In genomic region chr20:35447082-35447789, GRCh38 we compare ENCODE assay signal across 8 cellular contexts. TPM values are rescaled to one million over a fixed set of nuclear protein-coding genes. Genes with fewer than 3 reads are reported as not detected.
DNase-seq lines count a peak whose midpoint lies in the region; ATAC-seq and TF ChIP-seq lines count a peak whose summit lies in the region.

No MANE protein-coding gene starts in this region.

- CTCF ChIA-PET in AG04450 (lab: Charles Lee) (interaction anchor here (0.5 to 7.5 kb wide), 30 partner anchors 9 to 1274 kb away, joined by 3 to 77 read pairs (median 4); partner anchors contain the start of genes CEP250, EDEM2, EIF6 and GDF5), T-cell (lab: Charles Lee) (interaction anchor here (0.6 to 1.9 kb wide), 10 partner anchors 8 to 144 kb away, joined by 3 to 6 read pairs (median 4); partner anchors contain the start of gene CEP250 (in 1 of the 2))

- ATAC-seq in GM19452 (IDR thresholded peaks at IDR 0.05; ENCODE audit: unreplicated experiment): peak; percentile 58
- ATAC-seq in T-cell (replicated peaks in 1 of 4): peak; percentile 95 to 99 (median 97)
- peak; percentile 83 to 88 for ATAC-seq in right cardiac atrium

- TF ChIP-seq POLR2A in vagina (IDR thresholded peaks at IDR 0.05): no peak

- POLR2A ChIA-PET in AG04450 (lab: Yijun Ruan, JAX): interaction anchor here (0.7 to 1.3 kb wide), 6 partner anchors 12 to 1369 kb away, joined by 3 to 8 read pairs (median 4); no protein-coding TSS in a partner anchor
- POLR2A ChIA-PET in T-cell (lab: Charles Lee): interaction anchor here in 1 of 2 donors (0.5 kb wide), 1 partner anchor 955 kb away, joined by 5 read pairs; no protein-coding TSS in a partner anchor

- no peaks in the 10 kb centered on the region for H3K9me3 Mint-ChIP-seq in T-cell

- peak overlapping the region; percentile 25; the same call in 1 of the 2 replicates for H3K4me3 ChIP-seq in AG04450 (ENCODE audit: low read depth, low read length)
- H3K4me3 ChIP-seq in right cardiac atrium (ENCODE audit: low read length): peak overlapping the region; percentile 9
- peak overlapping the region; percentile 30 to 35 for H3K4me3 ChIP-seq in vagina

- TF ChIP-seq CTCF in AG04450 (IDR thresholded peaks at IDR 0.05; ENCODE audit: low read depth, low read length) (peak; percentile 98), vagina (IDR thresholded peaks at IDR 0.05) (peak; percentile 78 to 90 (median 82))

- H3K9me3 ChIP-seq in AG04450 (ENCODE audit: control insufficient read depth, insufficient read depth, low read length) (no peaks in the 10 kb centered on the region), right cardiac atrium (ENCODE audit: control insufficient read depth, low read length) (no peaks in the 10 kb centered on the region), vagina (no peaks in the 10 kb centered on the region)

- 1% methylated on average over 11 of the region's 11 CpGs for WGBS in right cardiac atrium

- peak overlapping the region; percentile 72 to 86 (median 84) for H3K4me3 Mint-ChIP-seq in T-cell

- intact Hi-C loops in right cardiac atrium (cut with DNase I): loop anchor here (5.0 kb wide), 1 partner anchor 145 kb away; no protein-coding TSS in a partner anchor
- intact Hi-C loops in vagina (cut with DNase I): loop anchor here (5.0 kb wide), 1 partner anchor 140 kb away; no protein-coding TSS in a partner anchor

- DNase-seq in AG04450 (ENCODE audit: low read depth, low spot score): no peak
- DNase-seq in NCI-H1417 treated with DMSO at 0.1 percent for 48 hours (lab: John Stamatoyannopoulos, UW): peak; percentile 48
- DNase-seq in T-cell: peak; percentile 59 to 92 (median 82)
- DNase-seq in amniotic epithelial cell (ENCODE audit: low read depth): peak; percentile 67
- peak; percentile 77 to 94 (median 92) for DNase-seq in right cardiac atrium
- DNase-seq in renal cortical epithelial cell (ENCODE audit: low read depth): peak; percentile 75
- DNase-seq in vagina (ENCODE audit: extremely low spot score in 2 of 2): no peak

- no peak overlapping the region for H3K27ac Mint-ChIP-seq in T-cell

- H3K27ac ChIP-seq in AG04450 (ENCODE audit: low read depth, low read length) (no peak overlapping the region), right cardiac atrium (ENCODE audit: low read length) (no peak overlapping the region), vagina (no peak overlapping the region)

- H3K4me1 Mint-ChIP-seq in T-cell: peaks cover 0 to 7% (median 6%) of the 10 kb centered on the region in 3 donors

- no peaks in the 10 kb centered on the region for H3K36me3 ChIP-seq in vagina

- H3K4me1 ChIP-seq in right cardiac atrium (ENCODE audit: control insufficient read depth, insufficient read depth, low read length) (no peaks in the 10 kb centered on the region), vagina (peaks cover 6% of the 10 kb centered on the region)

- no peaks in the 10 kb centered on the region for H3K36me3 Mint-ChIP-seq in T-cell

- peaks cover 2 to 4% of the 10 kb centered on the region in 2 donors for H3K27me3 Mint-ChIP-seq in T-cell

- no peaks in the 10 kb centered on the region for H3K27me3 ChIP-seq in AG04450 (ENCODE audit: control insufficient read depth, insufficient read depth, low read length)
- no peaks in the 10 kb centered on the region for H3K27me3 ChIP-seq in right cardiac atrium (ENCODE audit: control insufficient read depth, insufficient read depth)
- no peaks in the 10 kb centered on the region for H3K27me3 ChIP-seq in vagina

RNA-seq across cellular contexts. Expression of gene CEP250, which starts 8.2 kb away (rescaled TPM):
- 16.8 and 21.3 TPM in 2 replicates for polyA plus RNA-seq in AG04450 (2011; rRNA removed)
- polyA minus RNA-seq in AG04450 (2011; rRNA and poly(A)+ RNA removed): 21.0 and 26.3 TPM in 2 replicates
- total RNA-seq in T-cell: 10 to 100 TPM; 45.7 to 70.7 (median 67.4) TPM
- 10 to 100 TPM; 12.2 to 22.0 (median 18.5) TPM for total RNA-seq in right cardiac atrium
- polyA plus RNA-seq in right cardiac atrium: 11.0 TPM
- 22.7 and 66.0 TPM in 2 replicates for total RNA-seq in renal cortical epithelial cell
- total RNA-seq in vagina: 10.1 TPM

RNA-seq across cellular contexts. Expression of gene GDF5, which starts 9.2 kb away (rescaled TPM):
- 40.5 and 58.9 TPM in 2 replicates for polyA plus RNA-seq in AG04450 (2011; rRNA removed)
- 49.4 and 65.7 TPM in 2 replicates for polyA minus RNA-seq in AG04450 (2011; rRNA and poly(A)+ RNA removed)
- total RNA-seq in T-cell: under 1 TPM in 2 of 5 donors, not detected in 3; 0.09 to 0.10 TPM
- total RNA-seq in right cardiac atrium: under 1 TPM in 3 of 4 donors, not detected in 1; 0.09 to 0.17 (median 0.11) TPM
- 0.05 TPM for polyA plus RNA-seq in right cardiac atrium
- total RNA-seq in renal cortical epithelial cell: 16.0 and 18.2 TPM in 2 replicates
- 1.7 TPM for total RNA-seq in vagina

RNA-seq across cellular contexts. Expression of gene UQCC1, which starts 35.5 kb away (rescaled TPM):
- polyA plus RNA-seq in AG04450 (2011; rRNA removed) (44.9 and 46.1 TPM in 2 replicates), right cardiac atrium (67.2 TPM)
- polyA minus RNA-seq in AG04450 (2011; rRNA and poly(A)+ RNA removed): 32.3 and 34.3 TPM in 2 replicates
- total RNA-seq in T-cell (10 to 100 TPM; 27.0 to 51.5 (median 41.5) TPM), right cardiac atrium (100 to 1,000 TPM in 1 of 4 donors, 10 to 100 TPM in 3; 79.0 to 127 (median 84.3) TPM), renal cortical epithelial cell (24.3 and 49.3 TPM in 2 replicates), vagina (33.9 TPM)

Comparison
In these comparisons a context has a peak if more than half of its experiments do, and no peak if none do; other contexts are left out.
1. DNase-seq: peak in NCI-H1417 treated with DMSO at 0.1 percent for 48 hours (single experiment), T-cell (34 of 34), amniotic epithelial cell (single experiment), right cardiac atrium (3 of 3) and renal cortical epithelial cell (single experiment); none in AG04450 (single experiment) and vagina (0 of 2).
2. Peak in every context shown above with its lines, with median percentiles within 50 percentile points of each other: H3K4me3 ChIP-seq and ATAC-seq.